ENCODE assay signal across 8 cellular contexts in the genomic region with DNA sequence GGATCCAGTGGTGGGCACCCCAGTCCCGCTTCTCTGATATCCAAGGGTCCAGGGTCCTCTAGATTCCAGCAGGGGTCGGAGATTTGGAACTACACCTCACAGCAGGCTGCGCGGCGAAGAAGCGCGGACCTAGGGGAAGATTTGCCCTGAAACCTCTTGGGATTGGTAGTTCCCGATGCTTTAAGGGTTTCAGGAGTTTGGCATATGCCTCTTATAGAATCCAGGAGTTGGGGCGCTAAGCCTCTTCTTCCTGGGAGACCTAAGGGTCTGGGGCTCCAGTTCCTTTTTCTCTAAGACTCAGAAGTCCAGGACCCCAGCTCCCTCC. TPM values are rescaled to one million over a fixed set of nuclear protein-coding genes. Genes with fewer than 3 reads are reported as not detected.
DNase-seq lines count a peak whose midpoint lies in the region; ATAC-seq and TF ChIP-seq lines count a peak whose summit lies in the region.

No MANE protein-coding gene starts in this region.

- peaks cover 12% of the 10 kb centered on the region for H3K4me1 ChIP-seq in colonic mucosa

- H3K27ac Mint-ChIP-seq in CD14-positive monocyte (peak overlapping the region; percentile 75 to 99 (median 92)), nephron (peak overlapping the region; percentile 78 to 94 (median 88))

- TF ChIP-seq CTCF in CD14-positive monocyte (IDR thresholded peaks at IDR 0.05), result no peak
- no peak for TF ChIP-seq CTCF in colonic mucosa (IDR thresholded peaks at IDR 0.05)
- TF ChIP-seq CTCF in nephron (IDR thresholded peaks at IDR 0.05; ENCODE audit: unreplicated experiment in 3 of 3), result peak in 2 of 3 experiments; percentile 12 to 32

- no peaks in the 10 kb centered on the region for H3K27me3 Mint-ChIP-seq in CD14-positive monocyte (ENCODE audit: low read depth in 3 of 3)
- no peaks in the 10 kb centered on the region for H3K27me3 Mint-ChIP-seq in nephron (ENCODE audit: low read depth)

- H3K36me3 ChIP-seq in KOPT-K1 (ENCODE audit: insufficient read depth, low read length) (peaks cover 54% of the 10 kb centered on the region), colonic mucosa (no peaks in the 10 kb centered on the region)

- DNase-seq in CD14-positive monocyte (ENCODE audit: low spot score) (no peak), colonic mucosa (no peak), NCI-H1417 (lab: John Stamatoyannopoulos, UW) (no peak), ureter (ENCODE audit: low spot score) (no peak), NOMO-1 treated with DMSO at 0.1 percent for 48 hours (lab: John Stamatoyannopoulos, UW; ENCODE audit: unreplicated experiment) (no peak)

- peak overlapping the region; percentile 60 for H3K4me3 ChIP-seq in colonic mucosa

- peak overlapping the region; percentile 73 for H3K27ac ChIP-seq in KOPT-K1 (ENCODE audit: low read depth, low read length, poor library complexity, severe bottlenecking)
- H3K27ac ChIP-seq in colonic mucosa, result peak overlapping the region; percentile 91

- ATAC-seq in HG03460 (IDR thresholded peaks at IDR 0.05; ENCODE audit: unreplicated experiment), result no peak

- peaks cover 24 to 35% of the 10 kb centered on the region in 2 donors for H3K36me3 Mint-ChIP-seq in CD14-positive monocyte
- H3K36me3 Mint-ChIP-seq in nephron (ENCODE audit: low read depth), result peaks cover 15% of the 10 kb centered on the region

- H3K4me3 Mint-ChIP-seq in CD14-positive monocyte (peak overlapping the region; percentile 97 to 100), nephron (peak overlapping the region; percentile 93 to 98 (median 93))

- H3K4me1 Mint-ChIP-seq in CD14-positive monocyte (peaks cover 32% of the 10 kb centered on the region), nephron (peaks cover 33% of the 10 kb centered on the region)

- H3K9me3 Mint-ChIP-seq in CD14-positive monocyte, result peaks cover 0 to 1% (median 0%) of the 10 kb centered on the region in 7 donors
- H3K9me3 Mint-ChIP-seq in nephron, result no peaks in the 10 kb centered on the region

- H3K9me3 ChIP-seq in KOPT-K1 (ENCODE audit: insufficient read depth, low read length, poor library complexity, severe bottlenecking), result no peaks in the 10 kb centered on the region
- no peaks in the 10 kb centered on the region for H3K9me3 ChIP-seq in colonic mucosa

- intact Hi-C loops in CD14-positive monocyte (cut with micrococcal nuclease) (loop anchor here in 1 of 2 donors (10.0 kb wide), 1 partner anchor 359 kb away; the partner anchor contains the start of genes VRK3 and ZNF473), colonic mucosa (cut with DNase I) (no loop called here)

- peak overlapping the region; percentile 74 to 100 for H3K9ac ChIP-seq in colonic mucosa (ENCODE audit: low read depth in 2 of 2, low read length in 2 of 2)

- no peaks in the 10 kb centered on the region for H3K27me3 ChIP-seq in colonic mucosa

RNA-seq across cellular contexts. Expression of gene BCL2L12, which starts 0.3 kb away (rescaled TPM):
- 10 to 100 TPM in 1 of 2 donors, 1 to 10 TPM in 1; 5.7 to 10.3 TPM for polyA plus RNA-seq in CD14-positive monocyte
- total RNA-seq in colonic mucosa (10 to 100 TPM; 17.4 to 60.9 TPM), ureter (12.6 TPM)

RNA-seq across cellular contexts. Expression of gene IRF3, which starts 0.4 kb away (rescaled TPM):
- polyA plus RNA-seq in CD14-positive monocyte, result 10 to 100 TPM; 29.8 to 41.1 TPM
- total RNA-seq in colonic mucosa (100 to 1,000 TPM in 1 of 2 donors, 10 to 100 TPM in 1; 62.9 to 190 TPM), ureter (108 TPM)

RNA-seq across cellular contexts. Expression of gene PRMT1, which starts 11.0 kb away (rescaled TPM):
- polyA plus RNA-seq in CD14-positive monocyte, result 10 to 100 TPM; 60.1 to 74.3 TPM
- 100 to 1,000 TPM in 1 of 2 donors, 10 to 100 TPM in 1; 81.3 to 177 TPM for total RNA-seq in colonic mucosa
- total RNA-seq in ureter, result 166 TPM

RNA-seq across cellular contexts. Expression of gene ADM5, which starts 23.3 kb away (rescaled TPM):
- polyA plus RNA-seq in CD14-positive monocyte, result not detected
- 1 to 10 TPM in 1 of 2 donors, under 1 TPM in 1; 0.24 to 2.0 TPM for total RNA-seq in colonic mucosa
- total RNA-seq in ureter, result 4.1 TPM

RNA-seq across cellular contexts. Expression of gene SCAF1, which starts 24.1 kb away (rescaled TPM):
- under 1 TPM; 0.39 to 0.68 TPM for polyA plus RNA-seq in CD14-positive monocyte
- total RNA-seq in colonic mucosa (10 to 100 TPM; 54.2 to 85.7 TPM), ureter (55.7 TPM)

Comparison
In these comparisons a context has a peak if more than half of its experiments do, and no peak if none do; other contexts are left out.
1. CTCF ChIP-seq: peak in nephron (2 of 3); none in CD14-positive monocyte (single experiment) and colonic mucosa (single experiment).